10 cellular contexts compared by ENCODE assay signal in genomic region chr3:101184111-101184510, GRCh38.
"Had no signal": no experiment of that assay in that cellular context is flagged by ENCODE, and none has a peak within 500 bp of the region (broad histone marks: within the 10 kb centered on the region; RNA-seq: fewer than 3 reads in every experiment).

No MANE protein-coding gene starts in this region.

- ATAC-seq: activated CD8-positive, alpha-beta memory T cell treated with anti-CD3 and anti-CD28 coated beads, Interleukin-2, amount 10 ng/mL, durations not matched to agents 7 days and 5 days; left lung; pancreas; stimulated activated memory B cell treated with anti-CD40 and anti-IgM and Interleukin-4, amounts not matched to agents 10 μg/mL and 1 μg/mL and 100 μg/mL, for 72 hours had no signal

- DNase-seq: activated CD4-positive, alpha-beta memory T cell treated with anti-CD3 and anti-CD28 coated beads for 36 hours; activated CD8-positive, alpha-beta memory T cell treated with anti-CD3 and anti-CD28 coated beads, Interleukin-2, amount 10 ng/mL, durations not matched to agents 7 days and 5 days; activated naive CD4-positive, alpha-beta T cell treated with anti-CD3 and anti-CD28 coated beads, Interleukin-2, amount 10 ng/mL, durations not matched to agents 7 days and 5 days; activated T-cell treated with anti-CD3 and anti-CD28 coated beads, Interleukin-2, amount 50 U/mL, for 1 hour; islet precursor cell; left lung; mammary epithelial cell; naive B cell; pancreas had no signal

- H3K4me3 ChIP-seq: left lung, pancreas had no signal
